In the genomic region with DNA sequence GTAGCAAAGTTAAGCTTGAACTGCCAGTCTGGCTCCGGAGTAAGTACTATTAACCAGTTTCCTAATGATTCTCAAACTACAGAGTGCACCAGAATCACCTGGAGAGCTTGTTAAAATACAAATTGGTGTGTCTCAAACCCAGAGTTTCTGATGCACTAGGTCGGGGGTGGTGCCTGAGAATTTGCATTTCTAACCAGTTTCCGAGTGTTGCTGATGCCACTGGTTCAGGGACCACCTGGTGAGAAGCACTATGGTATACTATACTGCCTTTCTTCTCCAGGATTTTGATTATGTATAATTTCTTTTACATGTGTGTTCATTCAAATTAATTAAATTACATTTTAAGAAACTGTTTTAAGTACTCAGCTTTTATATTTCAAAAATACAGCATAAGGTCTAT, we compare ENCODE assay signal across 29 cellular contexts. TPM values are rescaled to one million over a fixed set of nuclear protein-coding genes. Genes with fewer than 3 reads are reported as not detected.
"Had no signal": no experiment of that assay in that cellular context is flagged by ENCODE, and none has a peak within 500 bp of the region (broad histone marks: within the 10 kb centered on the region; RNA-seq: fewer than 3 reads in every experiment).

No MANE protein-coding gene starts in this region.

- H3K27ac ChIP-seq: KMS-11, PC-9, Peyer's patch, SJSA1 had no signal

- H3K27me3 ChIP-seq: Peyer's patch, SJSA1 had no signal

- DNase-seq: Kasumi-1, MM.1S, NCI-H1092 treated with DMSO at 0.1 percent for 48 hours, NCI-H1436, NCI-H1694 treated with DMSO at 0.1 percent for 48 hours, NCI-H1930, NCI-H2081, NCI-H2107, NCI-H226, NCI-H446, NCI-H510A, NCI-H524 treated with DMSO at 0.1 percent for 48 hours, NCI-H69, NCI-H774, PC-9, Peyer's patch, Right ventricle myocardium superior, RPMI8226, SIG-M5, SK-N-SH, SW 1271, T-cell had no signal

- H3K9me3 ChIP-seq: Peyer's patch, SJSA1, SK-N-SH had no signal

- H3K36me3 Mint-ChIP-seq: IgD-negative memory B cell, T-cell had no signal

- H3K27ac Mint-ChIP-seq: IgD-negative memory B cell, T-cell had no signal

- H3K36me3 ChIP-seq: Peyer's patch, SJSA1 had no signal

- H3K4me3 ChIP-seq: K562, PC-9, Peyer's patch, SJSA1 had no signal

- H3K9ac ChIP-seq: KMS-11, SK-N-SH had no signal

- H3K4me3 Mint-ChIP-seq: IgD-negative memory B cell, T-cell had no signal

- H3K9me2 ChIP-seq: SK-N-SH had no signal

- H3K4me1 ChIP-seq: Peyer's patch, SJSA1 had no signal

- ATAC-seq: K562, T-cell had no signal

- H3K4me2 ChIP-seq: KMS-11, PC-9, SK-N-SH had no signal

- H2AFZ ChIP-seq: PC-9 had no signal

- H3K27me3 Mint-ChIP-seq: IgD-negative memory B cell had no signal

- H3K4me1 Mint-ChIP-seq: IgD-negative memory B cell, T-cell had no signal

RNA-seq across cellular contexts. Expression of a gene that starts 48.8 kb away (rescaled TPM):
- total RNA-seq: HT1080, K562, M059J, OCI-LY7, PC-9, Peyer's patch, Right ventricle myocardium superior, SJSA1, T-cell had no signal
- polyA plus RNA-seq: IgD-negative memory B cell, K562, SK-N-SH had no signal
